In the genomic region with DNA sequence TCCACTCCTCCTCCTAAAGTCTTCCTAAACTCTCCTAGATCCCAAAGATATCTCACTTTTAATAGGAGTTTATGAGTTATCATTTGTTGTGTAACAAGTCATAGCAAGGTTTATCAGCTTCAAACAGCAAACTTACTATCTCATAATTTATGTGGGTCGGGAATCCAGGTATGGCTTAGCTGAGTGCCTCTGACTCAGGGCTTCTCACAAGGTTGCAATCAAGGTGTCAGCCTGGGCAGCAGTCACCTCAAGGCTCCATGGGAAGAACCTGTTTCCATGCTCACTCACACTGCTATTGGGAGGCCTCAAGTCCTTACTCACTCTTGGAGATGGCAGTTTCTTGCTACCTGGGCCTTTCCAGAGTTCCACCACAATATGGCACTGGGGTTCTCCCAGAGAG, we compare ENCODE assay signal across 36 cellular contexts.
"Had no signal": no experiment of that assay in that cellular context is flagged by ENCODE, and none has a peak within 500 bp of the region (broad histone marks: within the 10 kb centered on the region; RNA-seq: fewer than 3 reads in every experiment).

No MANE protein-coding gene starts in this region.

- H3K27ac Mint-ChIP-seq: activated B cell treated with CpG ODN at 0.5 μM for 24 hours; activated CD4-positive, alpha-beta memory T cell treated with anti-CD3 and anti-CD28 coated beads for 36 hours; activated CD4-positive, alpha-beta T cell treated with anti-CD3 and anti-CD28 coated beads, Interleukin-2, amount 10 ng/mL, durations not matched to agents 24 days and 14 days; activated CD8-positive, alpha-beta T cell treated with anti-CD3 and anti-CD28 coated beads for 36 hours; activated naive CD4-positive, alpha-beta T cell treated with anti-CD3 and anti-CD28 coated beads for 36 hours; activated naive CD4-positive, alpha-beta T cell treated with anti-CD3 and anti-CD28 coated beads, Interleukin-2, amount 50 U/mL, for 72 hours; activated naive CD8-positive, alpha-beta T cell treated with anti-CD3 and anti-CD28 coated beads for 36 hours; activated T-cell treated with anti-CD3 and anti-CD28 coated beads, Interleukin-2, amount 50 U/mL, for 72 hours; activated T-helper 1 cell treated with anti-CD3 and anti-CD28 coated beads, Interleukin-12 subunit alpha, Interleukin-12 subunit beta, Interleukin-2, Interleukin-4 antibody, amounts not matched to agents 30 ng/mL and 10 ng/mL and 1 ng/mL, durations not matched to agents 14 hours and 24 hours and 36 hours; activated T-helper 17 cell treated with anti-CD3 and anti-CD28 coated beads, Interleukin-2, amount 50 U/mL, for 72 hours; brain; T-helper 1 cell treated with Interleukin-12 subunit alpha and Interleukin-12 subunit beta and Interleukin-4 antibody, amounts not matched to agents 30 μg/mL and 1 μg/mL, for 36 hours; T-helper 2 cell treated with Interferon-gamma antibody and Interleukin-4, amounts not matched to agents 5 μg/mL and 100 μg/mL, for 36 hours had no signal

- ATAC-seq: activated CD8-positive, alpha-beta T cell treated with anti-CD3 and anti-CD28 coated beads for 36 hours; activated naive CD4-positive, alpha-beta T cell treated with anti-CD3 and anti-CD28 coated beads, Interleukin-2, amount 50 U/mL, for 72 hours; activated T-cell treated with anti-CD3 and anti-CD28 coated beads, Interleukin-2, amount 50 U/mL, for 4 hours; activated T-cell treated with anti-CD3 and anti-CD28 coated beads, Interleukin-2, amount 50 U/mL, for 72 hours; activated T-helper 17 cell treated with anti-CD3 and anti-CD28 coated beads, Interleukin-2, amount 50 U/mL, for 72 hours had no signal

- DNase-seq: activated B cell treated with CpG ODN at 0.5 μM for 24 hours; activated CD4-positive, alpha-beta memory T cell treated with anti-CD3 and anti-CD28 coated beads for 36 hours; activated CD4-positive, alpha-beta T cell treated with anti-CD3 and anti-CD28 coated beads for 4 hours; activated CD4-positive, alpha-beta T cell treated with anti-CD3 and anti-CD28 coated beads, Interleukin-2, amount 10 ng/mL, durations not matched to agents 24 days and 14 days; activated CD4-positive, alpha-beta T cell treated with anti-CD3 and anti-CD28 coated beads, Interleukin-2, amount 50 U/mL, for 1 hour; activated CD4-positive, alpha-beta T cell treated with anti-CD3 and anti-CD28 coated beads, Interleukin-2, amount 50 U/mL, for 4 hours; activated CD4-positive, CD25-positive, alpha-beta regulatory T cell treated with anti-CD3 and anti-CD28 coated beads, Interleukin-2, amount 50 U/mL, for 72 hours; activated CD8-positive, alpha-beta memory T cell treated with anti-CD3 and anti-CD28 coated beads, Interleukin-2, amount 50 U/mL, for 4 hours; activated CD8-positive, alpha-beta T cell treated with anti-CD3 and anti-CD28 coated beads for 36 hours; activated effector memory CD4-positive, alpha-beta T cell treated with anti-CD3 and anti-CD28 coated beads, Interleukin-2, amount 50 U/mL, for 16 hours; activated gamma-delta T cell treated with Interleukin-2 at 50 U/mL for 16 hours; activated naive CD4-positive, alpha-beta T cell; activated naive CD4-positive, alpha-beta T cell treated with anti-CD3 and anti-CD28 coated beads for 36 hours; activated naive CD4-positive, alpha-beta T cell treated with anti-CD3 and anti-CD28 coated beads, Interleukin-2, amount 50 U/mL, for 16 hours; activated naive CD8-positive, alpha-beta T cell treated with anti-CD3 and anti-CD28 coated beads for 36 hours; activated T-cell treated with anti-CD3 and anti-CD28 coated beads for 4 hours; activated T-cell treated with anti-CD3 and anti-CD28 coated beads, Interleukin-2, amount 50 U/mL, for 1 hour; activated T-cell treated with anti-CD3 and anti-CD28 coated beads, Interleukin-2, amount 50 U/mL, for 4 hours; activated T-cell treated with anti-CD3 and anti-CD28 coated beads, Interleukin-2, amount 50 U/mL, for 72 hours; adrenal gland; amniotic stem cell; caudate nucleus; SW 1271; T-helper 1 cell; T-helper 2 cell; T-helper 9 cell had no signal

- H3K27me3 ChIP-seq: adrenal gland, ascending aorta, cardiac muscle cell had no signal

- H3K4me1 ChIP-seq: adrenal gland, ascending aorta had no signal

- H3K36me3 ChIP-seq: adrenal gland, ascending aorta, cardiac muscle cell had no signal

- H3K9me3 Mint-ChIP-seq: activated B cell treated with CpG ODN at 0.5 μM for 24 hours; activated CD4-positive, alpha-beta memory T cell treated with anti-CD3 and anti-CD28 coated beads for 36 hours; activated CD4-positive, alpha-beta T cell treated with anti-CD3 and anti-CD28 coated beads, Interleukin-2, amount 10 ng/mL, durations not matched to agents 24 days and 14 days; activated CD8-positive, alpha-beta T cell treated with anti-CD3 and anti-CD28 coated beads for 36 hours; activated naive CD4-positive, alpha-beta T cell treated with anti-CD3 and anti-CD28 coated beads for 36 hours; activated naive CD8-positive, alpha-beta T cell treated with anti-CD3 and anti-CD28 coated beads for 36 hours; activated T-cell treated with anti-CD3 and anti-CD28 coated beads, Interleukin-2, amount 50 U/mL, for 4 hours; activated T-cell treated with anti-CD3 and anti-CD28 coated beads, Interleukin-2, amount 50 U/mL, for 72 hours; activated T-helper 1 cell treated with anti-CD3 and anti-CD28 coated beads, Interleukin-12 subunit alpha, Interleukin-12 subunit beta, Interleukin-2, Interleukin-4 antibody, amounts not matched to agents 30 ng/mL and 10 ng/mL and 1 ng/mL, durations not matched to agents 14 hours and 24 hours and 36 hours; activated T-helper 17 cell treated with anti-CD3 and anti-CD28 coated beads, Interleukin-2, amount 50 U/mL, for 72 hours; brain; T-helper 1 cell treated with Interleukin-12 subunit alpha and Interleukin-12 subunit beta and Interleukin-4 antibody, amounts not matched to agents 30 μg/mL and 1 μg/mL, for 36 hours; T-helper 2 cell treated with Interferon-gamma antibody and Interleukin-4, amounts not matched to agents 5 μg/mL and 100 μg/mL, for 36 hours had no signal

- H3K36me3 Mint-ChIP-seq: activated CD4-positive, alpha-beta memory T cell treated with anti-CD3 and anti-CD28 coated beads for 36 hours; activated naive CD4-positive, alpha-beta T cell treated with anti-CD3 and anti-CD28 coated beads, Interleukin-2, amount 50 U/mL, for 72 hours; activated naive CD8-positive, alpha-beta T cell treated with anti-CD3 and anti-CD28 coated beads for 36 hours; brain had no signal

- H3K27me3 Mint-ChIP-seq: activated B cell treated with CpG ODN at 0.5 μM for 24 hours; activated CD4-positive, alpha-beta memory T cell treated with anti-CD3 and anti-CD28 coated beads for 36 hours; activated CD4-positive, alpha-beta T cell treated with anti-CD3 and anti-CD28 coated beads, Interleukin-2, amount 10 ng/mL, durations not matched to agents 24 days and 14 days; activated CD8-positive, alpha-beta T cell treated with anti-CD3 and anti-CD28 coated beads for 36 hours; activated T-helper 17 cell treated with anti-CD3 and anti-CD28 coated beads, Interleukin-2, amount 50 U/mL, for 72 hours; brain; central memory CD8-positive, alpha-beta T cell had no signal

- H3K4me3 ChIP-seq: adrenal gland, ascending aorta, cardiac muscle cell had no signal

- H3K4me1 Mint-ChIP-seq: activated B cell treated with CpG ODN at 0.5 μM for 24 hours; activated CD4-positive, alpha-beta T cell treated with anti-CD3 and anti-CD28 coated beads, Interleukin-2, amount 10 ng/mL, durations not matched to agents 24 days and 14 days; activated naive CD8-positive, alpha-beta T cell treated with anti-CD3 and anti-CD28 coated beads for 36 hours; activated T-helper 17 cell treated with anti-CD3 and anti-CD28 coated beads, Interleukin-2, amount 50 U/mL, for 72 hours; brain; central memory CD8-positive, alpha-beta T cell had no signal

- H3K4me3 Mint-ChIP-seq: activated B cell treated with CpG ODN at 0.5 μM for 24 hours; activated CD4-positive, alpha-beta memory T cell treated with anti-CD3 and anti-CD28 coated beads for 36 hours; activated CD4-positive, alpha-beta T cell treated with anti-CD3 and anti-CD28 coated beads, Interleukin-2, amount 10 ng/mL, durations not matched to agents 24 days and 14 days; activated CD8-positive, alpha-beta T cell treated with anti-CD3 and anti-CD28 coated beads for 36 hours; activated naive CD4-positive, alpha-beta T cell treated with anti-CD3 and anti-CD28 coated beads for 36 hours; activated naive CD8-positive, alpha-beta T cell treated with anti-CD3 and anti-CD28 coated beads for 36 hours; activated T-cell treated with anti-CD3 and anti-CD28 coated beads, Interleukin-2, amount 50 U/mL, for 4 hours; activated T-cell treated with anti-CD3 and anti-CD28 coated beads, Interleukin-2, amount 50 U/mL, for 72 hours; activated T-helper 1 cell treated with anti-CD3 and anti-CD28 coated beads, Interleukin-12 subunit alpha, Interleukin-12 subunit beta, Interleukin-2, Interleukin-4 antibody, amounts not matched to agents 30 ng/mL and 10 ng/mL and 1 ng/mL, durations not matched to agents 14 hours and 24 hours and 36 hours; activated T-helper 17 cell treated with anti-CD3 and anti-CD28 coated beads, Interleukin-2, amount 50 U/mL, for 72 hours; brain; central memory CD8-positive, alpha-beta T cell; T-helper 1 cell treated with Interleukin-12 subunit alpha and Interleukin-12 subunit beta and Interleukin-4 antibody, amounts not matched to agents 30 μg/mL and 1 μg/mL, for 36 hours; T-helper 2 cell treated with Interferon-gamma antibody and Interleukin-4, amounts not matched to agents 5 μg/mL and 100 μg/mL, for 36 hours had no signal

- H3K9me3 ChIP-seq: adrenal gland, ascending aorta had no signal

- H3K27ac ChIP-seq: adrenal gland, ascending aorta, cardiac muscle cell, VCaP had no signal
